2 cellular contexts compared by ENCODE assay signal in the genomic region with DNA sequence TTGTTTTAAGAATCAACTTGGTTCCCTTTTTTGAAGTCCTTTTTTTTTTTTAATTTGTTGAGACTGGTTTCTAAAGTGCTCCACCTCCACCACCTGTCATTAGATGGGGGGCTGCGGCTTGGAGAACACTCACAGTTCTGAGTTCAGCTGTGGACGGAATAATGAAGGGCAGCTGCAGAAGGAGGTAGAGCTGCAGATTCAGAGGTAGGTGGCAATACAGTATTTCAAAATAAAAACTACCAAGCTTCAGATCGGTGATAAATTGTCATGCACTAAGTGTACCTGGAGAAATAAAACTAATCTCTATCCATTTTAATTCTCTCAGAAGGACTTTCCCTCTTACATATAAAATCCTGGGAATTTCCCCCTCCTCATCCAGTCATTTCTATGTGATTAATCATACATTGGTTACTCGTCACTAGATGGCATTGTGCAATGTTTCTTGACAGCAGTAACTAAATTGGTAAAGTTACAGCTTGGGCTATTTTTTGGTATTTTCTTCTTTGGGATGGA.
TF ChIP-seq lines count a peak whose summit lies in the region.

No MANE protein-coding gene starts in this region.

TF ChIP-seq in HCT116, 20 proteins besides CTCF, POLR2A, EP300 and RAD21:
- TF ChIP-seq ZNF274 (IDR thresholded peaks at IDR 0.05; ENCODE audit: low read depth, low read length) (no peak), REST (IDR thresholded peaks at IDR 0.05; ENCODE audit: low read depth) (no peak), EGR1 (IDR thresholded peaks at IDR 0.05; ENCODE audit: low read depth) (no peak), YY1 (IDR thresholded peaks at IDR 0.05; ENCODE audit: extremely low read depth, insufficient replicate concordance, low read depth, low read length) (no peak), FOSL1 (IDR thresholded peaks at IDR 0.05; ENCODE audit: low read depth) (peak; percentile 40; the same call in 1 of the 2 replicates), SP1 (IDR thresholded peaks at IDR 0.05; ENCODE audit: low read depth) (no peak), TCF7L2 (IDR thresholded peaks at IDR 0.05; ENCODE audit: borderline replicate concordance, extremely low read depth, insufficient read depth, insufficient read length) (no peak), SIN3A (IDR thresholded peaks at IDR 0.05; ENCODE audit: low read depth) (no peak), MAX (IDR thresholded peaks at IDR 0.05) (no peak), EZH2 (IDR thresholded peaks at IDR 0.05) (no peak), CBX3 (IDR thresholded peaks at IDR 0.05; ENCODE audit: low read depth) (no peak), JUND (IDR thresholded peaks at IDR 0.05) (0 out of 2 replicates have a peak, but pooled peaks have one; percentile 20), POLR2AphosphoS5 (IDR thresholded peaks at IDR 0.05; ENCODE audit: low read depth, low read length) (no peak), SRF (IDR thresholded peaks at IDR 0.05; ENCODE audit: low read depth) (no peak), ZFX (IDR thresholded peaks at IDR 0.05) (no peak), CEBPB (IDR thresholded peaks at IDR 0.05; ENCODE audit: low read depth) (peak; percentile 85), ELF1 (IDR thresholded peaks at IDR 0.05; ENCODE audit: borderline replicate concordance, low read depth) (no peak), ZBTB33 (IDR thresholded peaks at IDR 0.05; ENCODE audit: extremely low read depth, insufficient replicate concordance, low read length) (no peak), EZH2phosphoT487 (IDR thresholded peaks at IDR 0.05; ENCODE audit: borderline replicate concordance) (no peak)
- TF ChIP-seq, protein P1, sequence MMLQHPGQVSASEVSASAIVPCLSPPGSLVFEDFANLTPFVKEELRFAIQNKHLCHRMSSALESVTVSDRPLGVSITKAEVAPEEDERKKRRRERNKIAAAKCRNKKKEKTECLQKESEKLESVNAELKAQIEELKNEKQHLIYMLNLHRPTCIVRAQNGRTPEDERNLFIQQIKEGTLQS (IDR thresholded peaks at IDR 0.05): no peak

TF ChIP-seq in GM12878, 131 proteins besides CTCF, POLR2A, EP300 and RAD21 (continues in another document):
- TF ChIP-seq IKZF1 (conservative IDR thresholded peaks at IDR 0.05): peak; percentile 59
- peak; percentile 56; the same call in 1 of the 2 replicates for TF ChIP-seq SMARCA5 (IDR thresholded peaks at IDR 0.05)
- no peak for TF ChIP-seq SUZ12 (IDR thresholded peaks at IDR 0.05; ENCODE audit: unreplicated experiment)
- TF ChIP-seq POLR2AphosphoS2 (IDR thresholded peaks at IDR 0.05; ENCODE audit: low read depth, low read length): no peak
- no peak for TF ChIP-seq SREBF1 (IDR thresholded peaks at IDR 0.05; ENCODE audit: low read length)
- no peak for TF ChIP-seq TAF1 (IDR thresholded peaks at IDR 0.05; ENCODE audit: borderline replicate concordance, low read depth, low read length)
- TF ChIP-seq MTA3 (IDR thresholded peaks at IDR 0.05; ENCODE audit: borderline replicate concordance, low read length): no peak
- peak; percentile 37 to 51; a peak in 2 of 4 replicates for TF ChIP-seq IKZF2 (IDR thresholded peaks at IDR 0.05)
- 0 out of 2 replicates have a peak, but pooled peaks have one; percentile 40 for TF ChIP-seq MTA2 (IDR thresholded peaks at IDR 0.05; ENCODE audit: low read depth)
- no peak for TF ChIP-seq ZBTB11 (CRISPR knock-in tag; IDR thresholded peaks at IDR 0.05)
- no peak for TF ChIP-seq CBX3 (IDR thresholded peaks at IDR 0.05; ENCODE audit: borderline replicate concordance, low read depth)
- no peak for TF ChIP-seq CHD4 (IDR thresholded peaks at IDR 0.05)
- TF ChIP-seq ZBTB33 (IDR thresholded peaks at IDR 0.05): no peak
- no peak for TF ChIP-seq YBX1 (IDR thresholded peaks at IDR 0.05)
- TF ChIP-seq WRNIP1 (IDR thresholded peaks at IDR 0.05; ENCODE audit: borderline replicate concordance, low read depth, low read length): no peak
- no peak for TF ChIP-seq CBFB (IDR thresholded peaks at IDR 0.05; ENCODE audit: low read depth)
- no peak for TF ChIP-seq REST (IDR thresholded peaks at IDR 0.05; ENCODE audit: low read depth, low read length)
- no peak for TF ChIP-seq ZNF687 (IDR thresholded peaks at IDR 0.05)
- TF ChIP-seq PML (IDR thresholded peaks at IDR 0.05; ENCODE audit: low read length): no peak
- TF ChIP-seq PAX5 (IDR thresholded peaks at IDR 0.05; ENCODE audit: borderline replicate concordance, low read depth, low read length): no peak
- TF ChIP-seq BMI1 (IDR thresholded peaks at IDR 0.05; ENCODE audit: borderline replicate concordance): no peak
- peak; percentile 24; the same call in 1 of the 2 replicates for TF ChIP-seq ATF7 (IDR thresholded peaks at IDR 0.05; ENCODE audit: low read depth)
- TF ChIP-seq CHD2 (IDR thresholded peaks at IDR 0.05; ENCODE audit: borderline replicate concordance, low read depth, low read length): no peak
- TF ChIP-seq BCLAF1 (IDR thresholded peaks at IDR 0.05): no peak
- no peak for TF ChIP-seq SIN3A (IDR thresholded peaks at IDR 0.05; ENCODE audit: low read depth, low read length)
- no peak for TF ChIP-seq TARDBP (IDR thresholded peaks at IDR 0.05; ENCODE audit: borderline replicate concordance)
- no peak for TF ChIP-seq IRF4 (IDR thresholded peaks at IDR 0.05; ENCODE audit: low read depth, low read length)
- peak; percentile 47; the same call in 1 of the 2 replicates for TF ChIP-seq RELB (IDR thresholded peaks at IDR 0.05; ENCODE audit: low read depth)
- peak; percentile 54; the same call in 1 of the 2 replicates for TF ChIP-seq TCF12 (IDR thresholded peaks at IDR 0.05; ENCODE audit: low read depth, low read length)
- peak; percentile 37; the same call in 1 of the 2 replicates for TF ChIP-seq SMC3 (IDR thresholded peaks at IDR 0.05; ENCODE audit: borderline replicate concordance, low read length)
